Comparison of ENCODE assay signal across 19 cellular contexts in genomic region chr3:157271283-157271882, GRCh38.
"Had no signal": no experiment of that assay in that cellular context is flagged by ENCODE, and none has a peak within 500 bp of the region (broad histone marks: within the 10 kb centered on the region; RNA-seq: fewer than 3 reads in every experiment).

No MANE protein-coding gene starts in this region.

- DNase-seq: activated CD8-positive, alpha-beta T cell treated with anti-CD3 and anti-CD28 coated beads for 36 hours; activated effector memory CD4-positive, alpha-beta T cell treated with anti-CD3 and anti-CD28 coated beads, Interleukin-2, amount 50 U/mL, for 16 hours; activated T-cell treated with anti-CD3 and anti-CD28 coated beads, Interleukin-2, amount 50 U/mL, for 4 hours; adrenal gland; islet precursor cell; midbrain; pancreas; stimulated activated CD4-positive, alpha-beta T cell treated with anti-CD3 and anti-CD28 coated beads, Interleukin-2, amount 100 ng/mL, for 48 hours; tibial artery had no signal

- ATAC-seq: activated CD8-positive, alpha-beta T cell treated with anti-CD3 and anti-CD28 coated beads for 36 hours; activated T-cell treated with anti-CD3 and anti-CD28 coated beads, Interleukin-2, amount 50 U/mL, for 4 hours; esophagus mucosa; pancreas; stimulated activated memory B cell treated with anti-CD40 and anti-IgM and Interleukin-4, amounts not matched to agents 10 μg/mL and 1 μg/mL and 100 μg/mL, for 72 hours had no signal

- H2AFZ ChIP-seq: hepatocyte, neural progenitor cell had no signal

- H3K4me3 Mint-ChIP-seq: activated CD8-positive, alpha-beta T cell treated with anti-CD3 and anti-CD28 coated beads for 36 hours; activated naive CD4-positive, alpha-beta T cell treated with anti-CD3 and anti-CD28 coated beads, Interleukin-2, amount 50 U/mL, for 24 hours; activated T-cell treated with anti-CD3 and anti-CD28 coated beads, Interleukin-2, amount 50 U/mL, for 4 hours; neural progenitor cell; stimulated activated memory B cell treated with anti-CD40 and anti-IgM and Interleukin-4, amounts not matched to agents 10 μg/mL and 1 μg/mL and 100 μg/mL, for 72 hours; T-helper 2 cell treated with Interferon-gamma antibody and Interleukin-4, amounts not matched to agents 5 μg/mL and 100 μg/mL, for 36 hours had no signal

- H3K4me1 ChIP-seq: adrenal gland, neural progenitor cell, pancreas, tibial artery had no signal

- H3K27me3 Mint-ChIP-seq: activated CD8-positive, alpha-beta T cell treated with anti-CD3 and anti-CD28 coated beads for 36 hours; activated naive CD4-positive, alpha-beta T cell treated with anti-CD3 and anti-CD28 coated beads, Interleukin-2, amount 50 U/mL, for 24 hours; stimulated activated memory B cell treated with anti-CD40 and anti-IgM and Interleukin-4, amounts not matched to agents 10 μg/mL and 1 μg/mL and 100 μg/mL, for 72 hours had no signal

- H3K4me1 Mint-ChIP-seq: activated naive CD4-positive, alpha-beta T cell treated with anti-CD3 and anti-CD28 coated beads, Interleukin-2, amount 50 U/mL, for 24 hours; stimulated activated memory B cell treated with anti-CD40 and anti-IgM and Interleukin-4, amounts not matched to agents 10 μg/mL and 1 μg/mL and 100 μg/mL, for 72 hours had no signal

- H3K36me3 ChIP-seq: adrenal gland, neural progenitor cell, pancreas, tibial artery had no signal

- H3K9me3 ChIP-seq: adrenal gland, pancreas, tibial artery had no signal

- H3K9ac ChIP-seq: neural progenitor cell had no signal

- H3K27ac Mint-ChIP-seq: activated CD8-positive, alpha-beta T cell treated with anti-CD3 and anti-CD28 coated beads for 36 hours; activated naive CD4-positive, alpha-beta T cell treated with anti-CD3 and anti-CD28 coated beads, Interleukin-2, amount 50 U/mL, for 24 hours; neural progenitor cell; stimulated activated memory B cell treated with anti-CD40 and anti-IgM and Interleukin-4, amounts not matched to agents 10 μg/mL and 1 μg/mL and 100 μg/mL, for 72 hours; T-helper 2 cell treated with Interferon-gamma antibody and Interleukin-4, amounts not matched to agents 5 μg/mL and 100 μg/mL, for 36 hours had no signal

- H3K27ac ChIP-seq: adrenal gland, hepatocyte, neural progenitor cell, pancreas, tibial artery had no signal

- H3K4me3 ChIP-seq: adrenal gland, hepatocyte, lung, neural progenitor cell, pancreas, tibial artery had no signal

- H3K36me3 Mint-ChIP-seq: stimulated activated memory B cell treated with anti-CD40 and anti-IgM and Interleukin-4, amounts not matched to agents 10 μg/mL and 1 μg/mL and 100 μg/mL, for 72 hours had no signal

- FAIRE-seq: colon, endometrium, pancreas, urothelium cell line had no signal

- H3K79me2 ChIP-seq: hepatocyte had no signal

- H3K27me3 ChIP-seq: adrenal gland, hepatocyte, neural progenitor cell, pancreas, tibial artery had no signal

- H3K4me2 ChIP-seq: hepatocyte, neural progenitor cell had no signal

- H3K9me3 Mint-ChIP-seq: activated CD8-positive, alpha-beta T cell treated with anti-CD3 and anti-CD28 coated beads for 36 hours; activated naive CD4-positive, alpha-beta T cell treated with anti-CD3 and anti-CD28 coated beads, Interleukin-2, amount 50 U/mL, for 24 hours; activated T-cell treated with anti-CD3 and anti-CD28 coated beads, Interleukin-2, amount 50 U/mL, for 4 hours; stimulated activated memory B cell treated with anti-CD40 and anti-IgM and Interleukin-4, amounts not matched to agents 10 μg/mL and 1 μg/mL and 100 μg/mL, for 72 hours; T-helper 2 cell treated with Interferon-gamma antibody and Interleukin-4, amounts not matched to agents 5 μg/mL and 100 μg/mL, for 36 hours had no signal
